Comparison of ENCODE assay signal across 1 cellular context in genomic region chr3:101720851-101721649, GRCh38.
TF ChIP-seq lines count a peak whose summit lies in the region.

No MANE protein-coding gene starts in this region.

TF ChIP-seq in IMR-90, 13 proteins besides CTCF, POLR2A, EP300 and RAD21 (continued from another document):
- TF ChIP-seq BHLHE40 (IDR thresholded peaks at IDR 0.05; ENCODE audit: low read depth, low read length) = no peak
- TF ChIP-seq CHD1 (IDR thresholded peaks at IDR 0.05; ENCODE audit: low read depth, low read length) = no peak
- TF ChIP-seq ELK1 (IDR thresholded peaks at IDR 0.05; ENCODE audit: borderline replicate concordance, low read depth, low read length) = no peak
- TF ChIP-seq RFX5 (IDR thresholded peaks at IDR 0.05; ENCODE audit: low read depth, low read length) = no peak
- no peak for TF ChIP-seq SMC3 (IDR thresholded peaks at IDR 0.05; ENCODE audit: low read depth, low read length)
- TF ChIP-seq USF2 (IDR thresholded peaks at IDR 0.05; ENCODE audit: low read depth, low read length) = no peak
- TF ChIP-seq FOS (IDR thresholded peaks at IDR 0.05; ENCODE audit: low read depth, low read length) = no peak
